Comparison of ENCODE assay signal across 1 cellular context in the genomic region with DNA sequence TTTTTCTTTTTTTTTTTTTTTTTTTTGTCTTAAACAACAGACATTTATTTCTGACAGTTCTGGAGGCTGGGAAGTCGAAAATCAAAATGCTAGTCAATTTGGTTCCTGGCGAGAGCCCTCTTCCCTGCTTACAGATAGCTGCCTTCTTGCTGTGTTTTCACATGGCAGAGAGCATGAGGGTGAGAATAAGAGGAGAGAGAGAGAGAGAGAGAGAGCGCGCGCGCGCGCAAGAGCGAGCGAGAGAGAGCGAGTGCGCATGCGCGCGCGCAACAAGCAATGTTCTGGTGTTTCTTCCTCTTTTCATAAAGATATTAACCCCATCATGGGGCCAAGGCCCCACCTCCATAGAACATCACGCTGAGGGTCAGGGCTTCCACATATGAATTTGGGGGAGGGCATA.
TF ChIP-seq lines count a peak whose summit lies in the region.

No MANE protein-coding gene starts in this region.

TF ChIP-seq in K562, 482 proteins besides CTCF, POLR2A, EP300 and RAD21:
- no peak for TF ChIP-seq RCOR1 (IDR thresholded peaks at IDR 0.05; ENCODE audit: borderline replicate concordance in 1 of 2, low read depth in 2 of 2, low read length in 2 of 2)
- TF ChIP-seq, protein P1, sequence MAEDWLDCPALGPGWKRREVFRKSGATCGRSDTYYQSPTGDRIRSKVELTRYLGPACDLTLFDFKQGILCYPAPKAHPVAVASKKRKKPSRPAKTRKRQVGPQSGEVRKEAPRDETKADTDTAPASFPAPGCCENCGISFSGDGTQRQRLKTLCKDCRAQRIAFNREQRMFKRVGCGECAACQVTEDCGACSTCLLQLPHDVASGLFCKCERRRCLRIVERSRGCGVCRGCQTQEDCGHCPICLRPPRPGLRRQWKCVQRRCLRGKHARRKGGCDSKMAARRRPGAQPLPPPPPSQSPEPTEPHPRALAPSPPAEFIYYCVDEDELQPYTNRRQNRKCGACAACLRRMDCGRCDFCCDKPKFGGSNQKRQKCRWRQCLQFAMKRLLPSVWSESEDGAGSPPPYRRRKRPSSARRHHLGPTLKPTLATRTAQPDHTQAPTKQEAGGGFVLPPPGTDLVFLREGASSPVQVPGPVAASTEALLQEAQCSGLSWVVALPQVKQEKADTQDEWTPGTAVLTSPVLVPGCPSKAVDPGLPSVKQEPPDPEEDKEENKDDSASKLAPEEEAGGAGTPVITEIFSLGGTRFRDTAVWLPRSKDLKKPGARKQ (CRISPR knock-in tag; IDR thresholded peaks at IDR 0.05): 0 out of 2 replicates have a peak, but pooled peaks have one; percentile 34
- TF ChIP-seq, protein P2, sequence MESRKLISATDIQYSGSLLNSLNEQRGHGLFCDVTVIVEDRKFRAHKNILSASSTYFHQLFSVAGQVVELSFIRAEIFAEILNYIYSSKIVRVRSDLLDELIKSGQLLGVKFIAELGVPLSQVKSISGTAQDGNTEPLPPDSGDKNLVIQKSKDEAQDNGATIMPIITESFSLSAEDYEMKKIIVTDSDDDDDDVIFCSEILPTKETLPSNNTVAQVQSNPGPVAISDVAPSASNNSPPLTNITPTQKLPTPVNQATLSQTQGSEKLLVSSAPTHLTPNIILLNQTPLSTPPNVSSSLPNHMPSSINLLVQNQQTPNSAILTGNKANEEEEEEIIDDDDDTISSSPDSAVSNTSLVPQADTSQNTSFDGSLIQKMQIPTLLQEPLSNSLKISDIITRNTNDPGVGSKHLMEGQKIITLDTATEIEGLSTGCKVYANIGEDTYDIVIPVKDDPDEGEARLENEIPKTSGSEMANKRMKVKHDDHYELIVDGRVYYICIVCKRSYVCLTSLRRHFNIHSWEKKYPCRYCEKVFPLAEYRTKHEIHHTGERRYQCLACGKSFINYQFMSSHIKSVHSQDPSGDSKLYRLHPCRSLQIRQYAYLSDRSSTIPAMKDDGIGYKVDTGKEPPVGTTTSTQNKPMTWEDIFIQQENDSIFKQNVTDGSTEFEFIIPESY (CRISPR knock-in tag; IDR thresholded peaks at IDR 0.05): peak; percentile 58; the same call in 1 of the 2 replicates
